ENCODE assay signal across 17 cellular contexts in the genomic region with DNA sequence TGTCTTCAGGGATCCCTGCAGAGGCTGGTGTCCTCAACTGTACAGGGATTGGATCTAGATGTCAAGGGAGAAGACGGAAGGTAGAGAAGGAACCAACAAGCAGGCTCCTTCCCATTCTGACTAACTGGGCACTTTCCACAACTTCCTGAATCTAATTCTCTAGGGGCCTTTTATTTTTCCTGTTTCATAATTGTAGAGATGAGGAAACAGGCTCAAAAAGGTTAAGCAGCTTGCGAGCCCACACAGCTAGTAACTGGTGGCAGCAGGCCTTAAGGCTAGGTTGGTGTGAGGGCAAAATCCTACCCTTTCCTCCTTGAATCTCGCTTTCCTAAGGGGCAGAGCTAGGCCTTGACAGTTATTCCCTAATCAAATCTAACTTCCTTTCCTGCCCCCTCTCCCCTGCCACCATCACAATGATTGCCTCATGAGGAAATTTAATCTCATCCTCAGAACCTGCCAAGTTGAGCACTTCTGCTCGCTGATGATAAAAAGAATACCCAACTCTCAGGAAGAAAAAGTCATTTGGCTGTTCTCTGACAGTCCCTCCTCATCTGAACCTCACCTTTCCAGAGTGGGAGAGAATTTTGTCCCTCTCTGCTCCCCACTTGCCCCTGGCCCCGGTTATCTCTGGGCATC. TPM values are rescaled to one million over a fixed set of nuclear protein-coding genes. Genes with fewer than 3 reads are reported as not detected.
A peak's percentile ranks its signal among the peaks of the same experiment; 100 is the strongest.
DNase-seq lines count a peak whose midpoint lies in the region; ATAC-seq, FAIRE-seq and TF ChIP-seq lines count a peak whose summit lies in the region.
"Had no signal": no experiment of that assay in that cellular context is flagged by ENCODE, and none has a peak within 500 bp of the region (broad histone marks: within the 10 kb centered on the region; RNA-seq: fewer than 3 reads in every experiment).

No MANE protein-coding gene starts in this region.

- intact Hi-C loops in adrenal gland (cut with DNase I), result loop anchor here (10.0 kb wide), 2 partner anchors 492 to 682 kb away; no protein-coding TSS in a partner anchor

- peak overlapping the region in 8 of 11 experiments; percentile 18 to 66 (median 50); a peak in 10 of 22 replicates for H3K9ac ChIP-seq in BLaER1 treated with 17β-estradiol and CSF1 and Interleukin-3, amounts not matched to agents 10 nM and 100 nM

- no peaks in the 10 kb centered on the region; a peak in 1 of 22 replicates for H3K36me3 ChIP-seq in BLaER1 treated with 17β-estradiol and CSF1 and Interleukin-3, amounts not matched to agents 10 nM and 100 nM
- H3K36me3 ChIP-seq in gastroesophageal sphincter (no peaks in the 10 kb centered on the region), adrenal gland (replicated peaks in 1 of 2) (no peaks in the 10 kb centered on the region)
- H3K36me3 ChIP-seq: tibial artery had no signal

- H3K27ac Mint-ChIP-seq in T-helper 17 cell, result peak overlapping the region; percentile 32
- H3K27ac Mint-ChIP-seq: activated naive CD8-positive, alpha-beta T cell treated with anti-CD3 and anti-CD28 coated beads, Interleukin-2, amount 50 U/mL, for 24 hours had no signal

- DNase-seq in LHCN-M2 (ENCODE audit: low read depth), result peak; percentile 28
- DNase-seq in T-helper 17 cell, result no peak
- DNase-seq in GM19239 (ENCODE audit: insufficient read length, low spot score), result no peak
- no peak for DNase-seq in SW480 (ENCODE audit: low spot score)
- no peak for DNase-seq in adrenal gland
- DNase-seq: activated CD4-positive, alpha-beta T cell treated with anti-CD3 and anti-CD28 coated beads, Interleukin-2, amount 50 U/mL, for 1 hour; activated naive CD8-positive, alpha-beta T cell treated with anti-CD3 and anti-CD28 coated beads, Interleukin-2, amount 50 U/mL, for 24 hours; activated T-cell treated with anti-CD3 and anti-CD28 coated beads, Interleukin-2, amount 50 U/mL, for 4 hours; EL; natural killer cell; NCI-H2081; stimulated activated CD4-positive, alpha-beta T cell treated with anti-CD3 and anti-CD28 coated beads, Interleukin-2, amount 100 ng/mL, for 24 hours; tibial artery had no signal

- H3K27me3 ChIP-seq in BLaER1 treated with 17β-estradiol and CSF1 and Interleukin-3, amounts not matched to agents 10 nM and 100 nM, result no peaks in the 10 kb centered on the region
- H3K27me3 ChIP-seq in gastroesophageal sphincter (peaks cover 32% of the 10 kb centered on the region), adrenal gland (no peaks in the 10 kb centered on the region)

- H3K27ac ChIP-seq in BLaER1 treated with 17β-estradiol and CSF1 and Interleukin-3, amounts not matched to agents 10 nM and 100 nM, result peak overlapping the region in 10 of 11 experiments; percentile 20 to 85 (median 70); a peak in 17 of 22 replicates
- no peak overlapping the region for H3K27ac ChIP-seq in gastroesophageal sphincter
- peak overlapping the region in 1 of 5 donors; percentile 25 for H3K27ac ChIP-seq in adrenal gland
- H3K27ac ChIP-seq: tibial artery had no signal

- peaks cover 11% of the 10 kb centered on the region for H3K4me1 Mint-ChIP-seq in T-helper 17 cell
- H3K4me1 Mint-ChIP-seq: activated naive CD8-positive, alpha-beta T cell treated with anti-CD3 and anti-CD28 coated beads, Interleukin-2, amount 50 U/mL, for 24 hours had no signal

- H3K4me3 ChIP-seq in BLaER1 treated with 17β-estradiol and CSF1 and Interleukin-3, amounts not matched to agents 10 nM and 100 nM, result peak overlapping the region in 2 of 10 experiments; percentile 4 to 29; a peak in 1 of 20 replicates
- H3K4me3 ChIP-seq in gastroesophageal sphincter (no peak overlapping the region), adrenal gland (no peak overlapping the region)
- H3K4me3 ChIP-seq: GM12878, tibial artery had no signal

- TF ChIP-seq CTCF in gastroesophageal sphincter (IDR thresholded peaks at IDR 0.05), result no peak
- TF ChIP-seq CTCF in adrenal gland (IDR thresholded peaks at IDR 0.05), result no peak

- TF ChIP-seq EP300 in gastroesophageal sphincter (IDR thresholded peaks at IDR 0.05), result no peak

- no peaks in the 10 kb centered on the region for H4K20me1 ChIP-seq in BLaER1 treated with 17β-estradiol and CSF1 and Interleukin-3, amounts not matched to agents 10 nM and 100 nM

- H3K36me3 Mint-ChIP-seq in T-helper 17 cell (ENCODE audit: low read depth), result peaks cover 4% of the 10 kb centered on the region
- H3K36me3 Mint-ChIP-seq: natural killer cell had no signal

- H3K27me3 Mint-ChIP-seq in T-helper 17 cell, result peaks cover 27% of the 10 kb centered on the region

- peak overlapping the region; percentile 54 to 86 (median 68) for H3K4me2 ChIP-seq in BLaER1 treated with 17β-estradiol and CSF1 and Interleukin-3, amounts not matched to agents 10 nM and 100 nM

- FAIRE-seq in GM19239 (lab: Jason Lieb, UNC), result no peak
- FAIRE-seq: GM12878 had no signal

- peaks cover 15 to 51% (median 34%) of the 10 kb centered on the region in 10 experiments for H3K4me1 ChIP-seq in BLaER1 treated with 17β-estradiol and CSF1 and Interleukin-3, amounts not matched to agents 10 nM and 100 nM
- peaks cover 0 to 7% (median 3%) of the 10 kb centered on the region in 3 donors for H3K4me1 ChIP-seq in gastroesophageal sphincter
- H3K4me1 ChIP-seq in adrenal gland (replicated peaks in 1 of 2), result no peaks in the 10 kb centered on the region

- 79 to 83% methylated on average over 3 to 5 of the region's 5 CpGs for WGBS in gastroesophageal sphincter (ENCODE audit: low coverage in 1 of 2), 2 donors
- 63 to 75% (median 71%) methylated on average over 5 of the region's 5 CpGs for WGBS in adrenal gland, 4 donors

- no peak overlapping the region for H3K4me3 Mint-ChIP-seq in T-helper 17 cell
- H3K4me3 Mint-ChIP-seq: activated naive CD8-positive, alpha-beta T cell treated with anti-CD3 and anti-CD28 coated beads, Interleukin-2, amount 50 U/mL, for 24 hours; activated T-cell treated with anti-CD3 and anti-CD28 coated beads, Interleukin-2, amount 50 U/mL, for 4 hours; natural killer cell had no signal

- H3K9me3 ChIP-seq in BLaER1 treated with 17β-estradiol and CSF1 and Interleukin-3, amounts not matched to agents 10 nM and 100 nM (replicated peaks in 1 of 11), result peaks cover 0 to 14% (median 0%) of the 10 kb centered on the region in 11 experiments; a peak in 5 of 22 replicates
- H3K9me3 ChIP-seq in T-helper 17 cell (ENCODE audit: control insufficient read depth, low read length, poor library complexity, severe bottlenecking) (no peaks in the 10 kb centered on the region), gastroesophageal sphincter (peaks cover 0 to 16% (median 0%) of the 10 kb centered on the region in 3 donors), adrenal gland (replicated peaks in 1 of 3) (no peaks in the 10 kb centered on the region)

- no peak for TF ChIP-seq POLR2A in gastroesophageal sphincter (IDR thresholded peaks at IDR 0.05)
- no peak for TF ChIP-seq POLR2A in adrenal gland (IDR thresholded peaks at IDR 0.05)

- ATAC-seq in T-helper 17 cell (no peak), gastroesophageal sphincter (peak; percentile 33), GM21825 (IDR thresholded peaks at IDR 0.05; ENCODE audit: unreplicated experiment) (no peak)
- ATAC-seq: activated naive CD8-positive, alpha-beta T cell treated with anti-CD3 and anti-CD28 coated beads, Interleukin-2, amount 50 U/mL, for 24 hours; activated T-cell treated with anti-CD3 and anti-CD28 coated beads, Interleukin-2, amount 50 U/mL, for 4 hours; GM12878; natural killer cell had no signal

RNA-seq across cellular contexts. Expression of a gene that starts 35.7 kb away (rescaled TPM):
- total RNA-seq in LHCN-M2 (2014; rRNA removed), result 31.4 and 31.9 TPM in 2 replicates
- polyA plus RNA-seq in LHCN-M2 (2012), result 156 TPM
- total RNA-seq in T-helper 17 cell, result 10 to 100 TPM; 27.4 to 39.4 TPM
- 10 to 100 TPM; 17.7 to 34.1 (median 24.8) TPM for total RNA-seq in gastroesophageal sphincter
- total RNA-seq in adrenal gland, result 10 to 100 TPM; 16.7 to 93.0 (median 56.2) TPM
- 10 to 100 TPM; 67.0 to 73.0 (median 69.6) TPM for polyA plus RNA-seq in adrenal gland

Comparison
In these comparisons a context has a peak if more than half of its experiments do, and no peak if none do; other contexts are left out.
1. H3K27ac ChIP-seq: peak in BLaER1 treated with 17β-estradiol and CSF1 and Interleukin-3, amounts not matched to agents 10 nM and 100 nM (10 of 11); none in gastroesophageal sphincter (0 of 4).